8 cellular contexts compared by ENCODE assay signal in the genomic region with DNA sequence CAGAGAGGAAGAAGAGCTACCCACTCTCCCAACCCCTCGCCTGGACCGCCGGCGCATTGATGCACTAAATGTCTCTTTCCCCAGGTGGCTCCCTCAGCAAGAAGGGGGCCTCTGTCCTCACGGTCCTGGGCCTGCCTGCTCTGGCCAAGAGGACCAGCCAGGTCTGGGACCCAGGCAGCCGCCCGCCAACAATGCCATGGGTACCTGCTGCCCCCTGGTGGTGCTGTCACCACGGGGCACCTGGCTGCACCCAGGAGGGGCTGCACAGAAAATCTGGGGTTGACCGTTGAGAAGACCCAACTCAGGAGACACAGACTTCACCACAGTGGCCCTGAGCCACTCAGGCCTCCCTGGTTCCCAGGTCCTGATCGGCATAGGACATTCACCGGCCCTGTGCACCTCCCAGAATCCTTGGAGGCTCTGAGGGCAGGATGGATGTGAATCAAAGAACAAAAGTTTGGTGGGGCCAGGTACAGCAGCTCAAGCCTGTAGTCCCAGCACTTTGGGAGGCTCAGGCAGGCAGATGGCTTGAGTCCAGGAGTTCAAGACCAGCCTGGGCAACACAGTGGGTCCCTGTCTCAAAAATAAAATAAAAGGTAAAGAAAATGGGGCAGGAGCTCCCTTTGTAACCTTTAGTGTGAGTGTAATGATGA. TPM values are rescaled to one million over a fixed set of nuclear protein-coding genes. Genes with fewer than 3 reads are reported as not detected.
DNase-seq lines count a peak whose midpoint lies in the region; ATAC-seq and TF ChIP-seq lines count a peak whose summit lies in the region.

No MANE protein-coding gene starts in this region.

- H3K9ac ChIP-seq in neural cell (ENCODE audit: low read length), result no peak overlapping the region

- H2AFZ ChIP-seq in neural cell (ENCODE audit: low read depth, low read length), result no peak overlapping the region

- peaks cover 24% of the 10 kb centered on the region for H3K27me3 Mint-ChIP-seq in activated T-cell treated with anti-CD3 and anti-CD28 coated beads, Interleukin-2, amount 50 U/mL, for 24 hours
- peaks cover 51% of the 10 kb centered on the region for H3K27me3 Mint-ChIP-seq in stimulated activated naive CD8-positive, alpha-beta T cell treated with anti-CD3 and anti-CD28 coated beads, Interleukin-15, amount 100 ng/mL, for 72 hours

- H3K36me3 ChIP-seq in Peyer's patch (no peaks in the 10 kb centered on the region), neural cell (ENCODE audit: insufficient read depth, low read length) (no peaks in the 10 kb centered on the region)

- TF ChIP-seq CTCF in Peyer's patch (IDR thresholded peaks at IDR 0.05) (peak; percentile 95 to 99 (median 98)), neural cell (IDR thresholded peaks at IDR 0.05; ENCODE audit: poor library complexity, severe bottlenecking) (peak; percentile 99)

- no peak overlapping the region for H3K4me3 Mint-ChIP-seq in activated T-cell treated with anti-CD3 and anti-CD28 coated beads, Interleukin-2, amount 50 U/mL, for 24 hours
- peak overlapping the region in 1 of 2 donors; percentile 41 for H3K4me3 Mint-ChIP-seq in stimulated activated naive CD8-positive, alpha-beta T cell treated with anti-CD3 and anti-CD28 coated beads, Interleukin-15, amount 100 ng/mL, for 72 hours

- no peak overlapping the region for H3K27ac Mint-ChIP-seq in activated T-cell treated with anti-CD3 and anti-CD28 coated beads, Interleukin-2, amount 50 U/mL, for 24 hours
- no peak overlapping the region for H3K27ac Mint-ChIP-seq in stimulated activated naive CD8-positive, alpha-beta T cell treated with anti-CD3 and anti-CD28 coated beads, Interleukin-15, amount 100 ng/mL, for 72 hours

- peak; percentile 62 for DNase-seq in CMK (ENCODE audit: low read depth)
- peak; percentile 77 for DNase-seq in HK-2 (ENCODE audit: unreplicated experiment)
- DNase-seq in Peyer's patch, result peak; percentile 82 to 91 (median 91)
- peak; percentile 88 for DNase-seq in activated T-cell treated with anti-CD3 and anti-CD28 coated beads, Interleukin-2, amount 50 U/mL, for 24 hours
- DNase-seq in fibroblast of gingiva (ENCODE audit: low read depth), result peak; percentile 40
- peak; percentile 75 to 79 for DNase-seq in stimulated activated naive CD8-positive, alpha-beta T cell treated with anti-CD3 and anti-CD28 coated beads, Interleukin-15, amount 100 ng/mL, for 72 hours

- H3K27ac ChIP-seq in Peyer's patch (peak overlapping the region in 1 of 4 donors; percentile 95), neural cell (ENCODE audit: low read length) (no peak overlapping the region)

- H4K20me1 ChIP-seq in neural cell (ENCODE audit: insufficient read depth), result no peaks in the 10 kb centered on the region

- TF ChIP-seq RAD21 in neural cell (conservative IDR thresholded peaks at IDR 0.05), result peak; percentile 99

- no peak for TF ChIP-seq POLR2A in Peyer's patch (IDR thresholded peaks at IDR 0.05)

- no peaks in the 10 kb centered on the region for H3K36me3 Mint-ChIP-seq in activated T-cell treated with anti-CD3 and anti-CD28 coated beads, Interleukin-2, amount 50 U/mL, for 24 hours (ENCODE audit: low read depth)

- H3K4me3 ChIP-seq in Peyer's patch, result no peak overlapping the region
- no peak overlapping the region for H3K4me3 ChIP-seq in neural cell (ENCODE audit: low read length)

- peak; percentile 52 for ATAC-seq in stimulated activated naive CD8-positive, alpha-beta T cell treated with anti-CD3 and anti-CD28 coated beads, Interleukin-15, amount 100 ng/mL, for 72 hours
- no peak for ATAC-seq in GM18870 (IDR thresholded peaks at IDR 0.05; ENCODE audit: unreplicated experiment)

- H3K4me1 ChIP-seq in Peyer's patch, result peaks cover 0 to 32% (median 18%) of the 10 kb centered on the region in 4 donors

- no peak overlapping the region for H3K4me2 ChIP-seq in neural cell (ENCODE audit: low read length)

- H3K4me1 Mint-ChIP-seq in activated T-cell treated with anti-CD3 and anti-CD28 coated beads, Interleukin-2, amount 50 U/mL, for 24 hours (ENCODE audit: low read depth), result peaks cover 5% of the 10 kb centered on the region
- H3K4me1 Mint-ChIP-seq in stimulated activated naive CD8-positive, alpha-beta T cell treated with anti-CD3 and anti-CD28 coated beads, Interleukin-15, amount 100 ng/mL, for 72 hours, result peaks cover 26% of the 10 kb centered on the region

- peaks cover 18% of the 10 kb centered on the region for H3K79me2 ChIP-seq in neural cell (replicated peaks; ENCODE audit: insufficient read depth, low read length)

- H3K27me3 ChIP-seq in Peyer's patch (no peaks in the 10 kb centered on the region), neural cell (ENCODE audit: insufficient read depth, low read depth, low read length) (no peaks in the 10 kb centered on the region)

- TF ChIP-seq EP300 in neural cell (conservative IDR thresholded peaks at IDR 0.05; ENCODE audit: poor library complexity, severe bottlenecking), result peak; percentile 9

- H3K9me3 Mint-ChIP-seq in activated T-cell treated with anti-CD3 and anti-CD28 coated beads, Interleukin-2, amount 50 U/mL, for 24 hours, result no peaks in the 10 kb centered on the region
- H3K9me3 Mint-ChIP-seq in stimulated activated naive CD8-positive, alpha-beta T cell treated with anti-CD3 and anti-CD28 coated beads, Interleukin-15, amount 100 ng/mL, for 72 hours, result no peaks in the 10 kb centered on the region

- no peaks in the 10 kb centered on the region for H3F3A ChIP-seq in neural cell (ENCODE audit: insufficient read depth, low read length, poor library complexity, severe bottlenecking)

- H3K9me2 ChIP-seq in neural cell (ENCODE audit: insufficient read depth, low read length), result no peaks in the 10 kb centered on the region

- H3K9me3 ChIP-seq in Peyer's patch (no peaks in the 10 kb centered on the region), neural cell (ENCODE audit: low read length) (no peaks in the 10 kb centered on the region)

TF ChIP-seq in neural cell, 6 proteins besides CTCF, POLR2A, EP300 and RAD21:
- TF ChIP-seq EZH2 (IDR thresholded peaks at IDR 0.05; ENCODE audit: borderline replicate concordance, insufficient read depth, low read length, poor library complexity, severe bottlenecking) (no peak), SMC3 (conservative IDR thresholded peaks at IDR 0.05; ENCODE audit: poor library complexity) (peak; percentile 99)

RNA-seq across cellular contexts. Expression of gene VAV2, which starts 2.4 kb away (rescaled TPM):
- total RNA-seq in Peyer's patch, result 10 to 100 TPM; 47.9 to 61.8 (median 58.9) TPM
- 35.2 and 41.1 TPM in 2 replicates for polyA plus RNA-seq in neural cell
- 33.7 and 34.1 TPM in 2 replicates for polyA minus RNA-seq in neural cell

RNA-seq across cellular contexts. Expression of gene BRD3OS, which starts 30.8 kb away (rescaled TPM):
- 10 to 100 TPM in 1 of 4 donors, 1 to 10 TPM in 3; 1.4 to 11.6 (median 2.3) TPM for total RNA-seq in Peyer's patch
- 49.5 and 55.7 TPM in 2 replicates for polyA plus RNA-seq in neural cell
- 36.0 and 38.0 TPM in 2 replicates for polyA minus RNA-seq in neural cell

Comparison
In these comparisons a context has a peak if more than half of its experiments do, and no peak if none do; other contexts are left out.
1. DNase-seq: peak in every context shown above with its lines; median percentile 91 in Peyer's patch; 88 in activated T-cell treated with anti-CD3 and anti-CD28 coated beads, Interleukin-2, amount 50 U/mL, for 24 hours; 77 in HK-2; 77 in stimulated activated naive CD8-positive, alpha-beta T cell treated with anti-CD3 and anti-CD28 coated beads, Interleukin-15, amount 100 ng/mL, for 72 hours; 62 in CMK; 40 in fibroblast of gingiva.